Comparison of ENCODE assay signal across 11 cellular contexts in genomic region chr9:23850242-23851023, GRCh38. TPM values are rescaled to one million over a fixed set of nuclear protein-coding genes. Genes with fewer than 3 reads are reported as not detected.
DNase-seq lines count a peak whose midpoint lies in the region; ATAC-seq and TF ChIP-seq lines count a peak whose summit lies in the region.
"Had no signal": no experiment of that assay in that cellular context is flagged by ENCODE, and none has a peak within 500 bp of the region (broad histone marks: within the 10 kb centered on the region; RNA-seq: fewer than 3 reads in every experiment).

No MANE protein-coding gene starts in this region.

- no peaks in the 10 kb centered on the region for H3K4me1 Mint-ChIP-seq in activated CD4-positive, alpha-beta T cell treated with anti-CD3 and anti-CD28 coated beads, Interleukin-2, amount 10 ng/mL, durations not matched to agents 7 days and 5 days
- H3K4me1 Mint-ChIP-seq in activated CD4-positive, alpha-beta T cell treated with anti-CD3 and anti-CD28 coated beads, Interleukin-2, amount 10 ng/mL, durations not matched to agents 24 days and 14 days, result no peaks in the 10 kb centered on the region
- H3K4me1 Mint-ChIP-seq: CD4-positive, CD25-positive, alpha-beta regulatory T cell had no signal

- no peak for DNase-seq in activated CD4-positive, alpha-beta T cell treated with anti-CD3 and anti-CD28 coated beads, Interleukin-2, amount 10 ng/mL, durations not matched to agents 7 days and 5 days
- no peak for DNase-seq in activated CD4-positive, alpha-beta T cell treated with anti-CD3 and anti-CD28 coated beads, Interleukin-2, amount 10 ng/mL, durations not matched to agents 24 days and 14 days
- DNase-seq in body of pancreas, result peak in 1 of 4 donors; percentile 13
- no peak for DNase-seq in lower lobe of right lung
- DNase-seq in upper lobe of left lung, result peak in 1 of 2 donors; percentile 33
- DNase-seq in activated T-cell treated with anti-CD3 and anti-CD28 coated beads for 4 hours, result no peak
- DNase-seq in activated CD8-positive, alpha-beta memory T cell treated with anti-CD3 and anti-CD28 coated beads, Interleukin-2, amount 50 U/mL, for 4 hours, result no peak
- DNase-seq in KBM-7, result no peak
- DNase-seq: CD4-positive, CD25-positive, alpha-beta regulatory T cell had no signal

- H3K27ac Mint-ChIP-seq in activated CD4-positive, alpha-beta T cell treated with anti-CD3 and anti-CD28 coated beads, Interleukin-2, amount 10 ng/mL, durations not matched to agents 7 days and 5 days, result peak overlapping the region; percentile 46
- no peak overlapping the region for H3K27ac Mint-ChIP-seq in activated CD4-positive, alpha-beta T cell treated with anti-CD3 and anti-CD28 coated beads, Interleukin-2, amount 10 ng/mL, durations not matched to agents 24 days and 14 days
- H3K27ac Mint-ChIP-seq: CD4-positive, CD25-positive, alpha-beta regulatory T cell had no signal

- H3K27ac ChIP-seq in body of pancreas (no peak overlapping the region), lower lobe of right lung (no peak overlapping the region), upper lobe of left lung (no peak overlapping the region)
- H3K27ac ChIP-seq: epithelial cell of prostate had no signal

- no peak for TF ChIP-seq CTCF in body of pancreas (IDR thresholded peaks at IDR 0.05)
- TF ChIP-seq CTCF in lower lobe of right lung (IDR thresholded peaks at IDR 0.05), result no peak
- TF ChIP-seq CTCF in upper lobe of left lung (IDR thresholded peaks at IDR 0.05), result no peak

- intact Hi-C loops in activated CD4-positive, alpha-beta T cell treated with anti-CD3 and anti-CD28 coated beads, Interleukin-2, amount 10 ng/mL, durations not matched to agents 24 days and 14 days (cut with micrococcal nuclease), result loop anchor here (1.0 kb wide), 1 partner anchor 26 kb away; no protein-coding TSS in a partner anchor
- intact Hi-C loops in body of pancreas (cut with DNase I), result no loop called here
- intact Hi-C loops in lower lobe of right lung (cut with DNase I), result no loop called here

- no peaks in the 10 kb centered on the region for H3K9me3 Mint-ChIP-seq in activated CD4-positive, alpha-beta T cell treated with anti-CD3 and anti-CD28 coated beads, Interleukin-2, amount 10 ng/mL, durations not matched to agents 7 days and 5 days
- H3K9me3 Mint-ChIP-seq in activated CD4-positive, alpha-beta T cell treated with anti-CD3 and anti-CD28 coated beads, Interleukin-2, amount 10 ng/mL, durations not matched to agents 24 days and 14 days, result peaks cover 3% of the 10 kb centered on the region

- CTCF ChIA-PET in activated CD4-positive, alpha-beta T cell treated with anti-CD3 and anti-CD28 coated beads, Interleukin-2, amount 10 ng/mL, durations not matched to agents 7 days and 5 days (lab: Charles Lee), result no interaction called here

- in situ Hi-C loops in KBM-7 (cut with MboI; ENCODE audit: low pct_unique_long_range_greater_than_20kb, low sequenced_read_pairs), result no loop called here

- H3K27me3 ChIP-seq in body of pancreas (peaks cover 0 to 16% of the 10 kb centered on the region in 2 donors), lower lobe of right lung (ENCODE audit: low read depth) (peaks cover 28% of the 10 kb centered on the region), upper lobe of left lung (no peaks in the 10 kb centered on the region)

- no peaks in the 10 kb centered on the region for H3K9me3 ChIP-seq in body of pancreas
- H3K9me3 ChIP-seq in lower lobe of right lung, result no peaks in the 10 kb centered on the region
- no peaks in the 10 kb centered on the region for H3K9me3 ChIP-seq in upper lobe of left lung

- POLR2A ChIA-PET in activated CD4-positive, alpha-beta T cell treated with anti-CD3 and anti-CD28 coated beads, Interleukin-2, amount 10 ng/mL, durations not matched to agents 7 days and 5 days (lab: Charles Lee), result no interaction called here

- H3K4me3 ChIP-seq in body of pancreas (peak overlapping the region in 1 of 2 donors; percentile 21), lower lobe of right lung (peak overlapping the region; percentile 45), upper lobe of left lung (peak overlapping the region in 3 of 4 donors; percentile 19 to 41 (median 40))

- 1 to 2% methylated on average over 30 to 32 of the region's 33 CpGs for WGBS in body of pancreas, 2 donors
- 2 to 8% methylated on average over 21 to 29 of the region's 33 CpGs for WGBS in upper lobe of left lung, 2 donors

- TF ChIP-seq POLR2A in body of pancreas (IDR thresholded peaks at IDR 0.05) (no peak), upper lobe of left lung (IDR thresholded peaks at IDR 0.05) (no peak)

- H3K36me3 ChIP-seq in body of pancreas (replicated peaks in 1 of 2; ENCODE audit: insufficient read depth in 1 of 2, low read depth in 2 of 2) (no peaks in the 10 kb centered on the region), lower lobe of right lung (no peaks in the 10 kb centered on the region), upper lobe of left lung (no peaks in the 10 kb centered on the region)

- peaks cover 19% of the 10 kb centered on the region for H3K27me3 Mint-ChIP-seq in activated CD4-positive, alpha-beta T cell treated with anti-CD3 and anti-CD28 coated beads, Interleukin-2, amount 10 ng/mL, durations not matched to agents 7 days and 5 days
- peaks cover 19% of the 10 kb centered on the region for H3K27me3 Mint-ChIP-seq in activated CD4-positive, alpha-beta T cell treated with anti-CD3 and anti-CD28 coated beads, Interleukin-2, amount 10 ng/mL, durations not matched to agents 24 days and 14 days
- H3K27me3 Mint-ChIP-seq: CD4-positive, CD25-positive, alpha-beta regulatory T cell had no signal

- H3K4me1 ChIP-seq in body of pancreas (peaks cover 15% of the 10 kb centered on the region), lower lobe of right lung (peaks cover 5% of the 10 kb centered on the region), upper lobe of left lung (peaks cover 0 to 16% (median 7%) of the 10 kb centered on the region in 4 donors)

- H3K36me3 Mint-ChIP-seq in activated CD4-positive, alpha-beta T cell treated with anti-CD3 and anti-CD28 coated beads, Interleukin-2, amount 10 ng/mL, durations not matched to agents 7 days and 5 days (ENCODE audit: low read depth), result no peaks in the 10 kb centered on the region
- no peaks in the 10 kb centered on the region for H3K36me3 Mint-ChIP-seq in activated CD4-positive, alpha-beta T cell treated with anti-CD3 and anti-CD28 coated beads, Interleukin-2, amount 10 ng/mL, durations not matched to agents 24 days and 14 days (ENCODE audit: low read depth)
- H3K36me3 Mint-ChIP-seq: CD4-positive, CD25-positive, alpha-beta regulatory T cell had no signal

- TF ChIP-seq EP300 in upper lobe of left lung (IDR thresholded peaks at IDR 0.05), result no peak

- no peak overlapping the region for H3K4me3 Mint-ChIP-seq in activated CD4-positive, alpha-beta T cell treated with anti-CD3 and anti-CD28 coated beads, Interleukin-2, amount 10 ng/mL, durations not matched to agents 7 days and 5 days
- H3K4me3 Mint-ChIP-seq in activated CD4-positive, alpha-beta T cell treated with anti-CD3 and anti-CD28 coated beads, Interleukin-2, amount 10 ng/mL, durations not matched to agents 24 days and 14 days, result no peak overlapping the region

- peak; percentile 40 for ATAC-seq in body of pancreas
- peak; percentile 34 to 50 for ATAC-seq in lower lobe of right lung
- ATAC-seq in upper lobe of left lung (ENCODE audit: low FRiP score in 2 of 2), result peak; percentile 22 to 35

RNA-seq across cellular contexts. Expression of gene ELAVL2, which starts 24.4 kb away (rescaled TPM):
- not detected for total RNA-seq in activated CD4-positive, alpha-beta T cell treated with anti-CD3 and anti-CD28 coated beads, Interleukin-2, amount 10 ng/mL, durations not matched to agents 7 days and 5 days
- not detected in 2 replicates for total RNA-seq in activated CD4-positive, alpha-beta T cell treated with anti-CD3 and anti-CD28 coated beads, Interleukin-2, amount 10 ng/mL, durations not matched to agents 24 days and 14 days
- total RNA-seq in body of pancreas (not detected), lower lobe of right lung (not detected), upper lobe of left lung (under 1 TPM in 1 of 6 donors, not detected in 5; 0.27 TPM)
- total RNA-seq: CD4-positive, CD25-positive, alpha-beta regulatory T cell; T-helper 1 cell treated with Interleukin-12 subunit alpha and Interleukin-12 subunit beta and Interleukin-4 antibody, amounts not matched to agents 30 ng/mL and 1 ng/mL, for 36 hours had no signal
